In the genomic region with DNA sequence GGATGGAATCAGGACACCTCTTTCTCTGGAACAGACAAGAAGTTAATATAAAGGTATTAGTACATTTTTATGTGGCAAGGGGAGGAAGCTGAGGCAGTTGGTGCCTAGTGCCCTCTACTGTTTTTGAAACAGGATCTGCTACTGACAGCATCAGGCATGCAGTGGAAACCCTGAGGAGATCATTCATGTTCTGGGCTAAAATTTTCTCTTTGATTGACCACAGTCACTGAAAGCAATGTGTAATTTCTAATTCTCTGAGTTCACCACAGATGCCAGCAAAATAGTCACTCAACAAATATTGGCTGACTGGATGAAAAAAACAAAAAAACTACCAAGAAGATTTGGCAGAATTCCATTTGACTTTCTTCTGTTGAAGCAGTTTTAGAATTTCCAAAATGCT, we compare ENCODE assay signal across 8 cellular contexts.
A peak's percentile ranks its signal among the peaks of the same experiment; 100 is the strongest.
DNase-seq lines count a peak whose midpoint lies in the region; ATAC-seq, FAIRE-seq and TF ChIP-seq lines count a peak whose summit lies in the region.
"Not testable (repeated sequence)": the region's sequence is repeated elsewhere in the genome, so short reads cannot be mapped to it uniquely, and the experiment has no call there.

No MANE protein-coding gene starts in this region.

- not testable (repeated sequence) for H3K27me3 Mint-ChIP-seq in naive thymus-derived CD8-positive, alpha-beta T cell

- BruUV-seq in A673 (replicated peaks; lab: Mats Ljungman, UMichigan); IMR-90 (replicated peaks; lab: Mats Ljungman, UMichigan): not testable (repeated sequence)

- not testable (repeated sequence) for H3K27ac ChIP-seq in A673 (ENCODE audit: low read depth, low read length, poor library complexity, severe bottlenecking); IMR-90 (ENCODE audit: insufficient read depth, low read length); WERI-Rb-1; cardiac muscle cell

- not testable (repeated sequence) for H4K8ac ChIP-seq in IMR-90 (ENCODE audit: low read depth in 2 of 2, low read length in 2 of 2)

- H2BK120ac ChIP-seq in IMR-90 (ENCODE audit: low read depth, low read length): not testable (repeated sequence)

- not testable (repeated sequence) for H3K4ac ChIP-seq in IMR-90 (ENCODE audit: low read depth, low read length)

- H3K4me3 ChIP-seq in A673 (ENCODE audit: low read depth, low read length, poor library complexity, severe bottlenecking); IMR-90 (ENCODE audit: insufficient read depth, low read depth, low read length); WERI-Rb-1 (ENCODE audit: low read depth, low read length); bronchial epithelial cell (ENCODE audit: low read depth, low read length); cardiac muscle cell: not testable (repeated sequence)

- H3K4me1 ChIP-seq in A673 (ENCODE audit: insufficient read depth, low read length, poor library complexity, severe bottlenecking); IMR-90 (ENCODE audit: control insufficient read depth, insufficient read depth, low read length); cardiac muscle cell (ENCODE audit: low read depth): not testable (repeated sequence)

- POLR2A ChIA-PET in A673 (lab: Charles Lee; ENCODE audit: low non-redundant PET); IMR-90 (lab: Charles Lee; ENCODE audit: unreplicated experiment); naive thymus-derived CD8-positive, alpha-beta T cell (lab: Charles Lee): not testable (repeated sequence)

- not testable (repeated sequence) for H3K36me3 Mint-ChIP-seq in naive thymus-derived CD8-positive, alpha-beta T cell

- H3K4me3 Mint-ChIP-seq in naive thymus-derived CD8-positive, alpha-beta T cell: not testable (repeated sequence)

- peak; percentile 44 for TF ChIP-seq CTCF in A673 (conservative IDR thresholded peaks at IDR 0.05; ENCODE audit: low read depth, low read length)
- TF ChIP-seq CTCF in IMR-90 (conservative IDR thresholded peaks at IDR 0.05; ENCODE audit: low read depth, low read length): peak; percentile 57
- TF ChIP-seq CTCF in WERI-Rb-1 (IDR thresholded peaks at IDR 0.05; ENCODE audit: low read depth, low read length): peak; percentile 51; the same call in 1 of the 2 replicates
- peak; percentile 54 for TF ChIP-seq CTCF in bronchial epithelial cell (IDR thresholded peaks at IDR 0.05; ENCODE audit: insufficient read depth, low read length, severe bottlenecking)
- TF ChIP-seq CTCF in cardiac muscle cell (IDR thresholded peaks at IDR 0.05; ENCODE audit: low read depth, low read length): peak; percentile 50

- DNase-seq in A673 (ENCODE audit: low spot score): peak; percentile 17
- DNase-seq in EH (ENCODE audit: low read depth): peak; percentile 65
- DNase-seq in IMR-90: peak; percentile 56
- peak; percentile 69 for DNase-seq in NCI-H526 treated with DMSO at 0.1 percent for 48 hours (lab: John Stamatoyannopoulos, UW)
- DNase-seq in WERI-Rb-1: peak; percentile 18
- DNase-seq in bronchial epithelial cell (ENCODE audit: low read depth): peak; percentile 61
- DNase-seq in cardiac muscle cell (ENCODE audit: low read depth in 1 of 2, low spot score in 1 of 2): peak; percentile 24 to 66
- DNase-seq in naive thymus-derived CD8-positive, alpha-beta T cell: peak in 3 of 10 donors; percentile 9 to 24 (median 14)

- H2AK9ac ChIP-seq in IMR-90 (replicated peaks; ENCODE audit: low read depth, low read length, poor library complexity): not testable (repeated sequence)

- H2BK15ac ChIP-seq in IMR-90 (ENCODE audit: low read depth, low read length): not testable (repeated sequence)

- H3K27me3 ChIP-seq in A673 (replicated peaks; ENCODE audit: insufficient read depth, low read depth, low read length, poor library complexity); WERI-Rb-1 (ENCODE audit: insufficient read depth, low read depth, severe bottlenecking); bronchial epithelial cell (ENCODE audit: control insufficient read depth, insufficient read depth, low read length); cardiac muscle cell: not testable (repeated sequence)
- H3K27me3 ChIP-seq in IMR-90 (ENCODE audit: control insufficient read depth, insufficient read depth, low read length): peaks cover 13% of the 10 kb centered on the region; the same call in 1 of the 2 replicates

- H3K36me3 ChIP-seq in A673 (ENCODE audit: insufficient read depth, low read length, poor library complexity, severe bottlenecking); IMR-90 (ENCODE audit: control insufficient read depth, insufficient read depth, low read length); WERI-Rb-1; bronchial epithelial cell (ENCODE audit: control insufficient read depth, insufficient read depth, low read length); cardiac muscle cell: not testable (repeated sequence)

- dilution Hi-C loops in IMR-90 (cut with HindIII; ENCODE audit: low sequenced_read_pairs, unreplicated experiment): not testable (repeated sequence)

- not testable (repeated sequence) for H3K9me3 Mint-ChIP-seq in naive thymus-derived CD8-positive, alpha-beta T cell

- H3K4me1 Mint-ChIP-seq in naive thymus-derived CD8-positive, alpha-beta T cell: peaks cover 14 to 34% (median 17%) of the 10 kb centered on the region in 4 donors

- H2AK5ac ChIP-seq in IMR-90 (ENCODE audit: low read depth, low read length): not testable (repeated sequence)

- not testable (repeated sequence) for H4K5ac ChIP-seq in IMR-90 (ENCODE audit: low read depth, low read length)

- CTCF ChIA-PET in A673 (lab: Charles Lee) (interaction anchor here (0.5 kb wide), 1 partner anchor 313 kb away, joined by 5 read pairs; no protein-coding TSS in a partner anchor), IMR-90 (lab: Yijun Ruan, JAX) (interaction anchor here (0.6 to 1.1 kb wide), 2 partner anchors 12 to 111 kb away, joined by 3 to 4 read pairs; no protein-coding TSS in a partner anchor)

- intact Hi-C loops in A673 (cut with micrococcal nuclease; ENCODE audit: unreplicated experiment): not testable (repeated sequence)
- intact Hi-C loops in IMR-90 (cut with micrococcal nuclease): loop anchor here (1.0 to 5.0 kb wide), 2 partner anchors 61 to 78 kb away; no protein-coding TSS in a partner anchor

- TF ChIP-seq POLR2A in IMR-90 (IDR thresholded peaks at IDR 0.05; ENCODE audit: low read depth, low read length): not testable (repeated sequence)

- not testable (repeated sequence) for H3K56ac ChIP-seq in IMR-90 (ENCODE audit: extremely low read depth, insufficient read depth, low read length)

- not testable (repeated sequence) for H3K79me1 ChIP-seq in IMR-90 (ENCODE audit: low read depth in 1 of 2, low read length in 2 of 2)

- H3K27ac Mint-ChIP-seq in naive thymus-derived CD8-positive, alpha-beta T cell: peak overlapping the region in 2 of 10 donors; percentile 6 to 11

- not testable (repeated sequence) for H3K14ac ChIP-seq in IMR-90 (replicated peaks; ENCODE audit: low read depth, low read length)

- H4K20me1 ChIP-seq in IMR-90 (ENCODE audit: insufficient read depth, low read length): not testable (repeated sequence)

- not testable (repeated sequence) for H4K91ac ChIP-seq in IMR-90 (ENCODE audit: insufficient read depth, low read depth, low read length)

- not testable (repeated sequence) for H3K9me3 ChIP-seq in A673 (ENCODE audit: low read depth, low read length, poor library complexity, severe bottlenecking); IMR-90 (ENCODE audit: control insufficient read depth, insufficient read depth, low read length); WERI-Rb-1 (ENCODE audit: severe bottlenecking); cardiac muscle cell (ENCODE audit: low read depth)

- not testable (repeated sequence) for H3K4me2 ChIP-seq in IMR-90 (ENCODE audit: low read depth, low read length)

- not testable (repeated sequence) for H2BK20ac ChIP-seq in IMR-90 (ENCODE audit: low read depth, low read length)

- not testable (repeated sequence) for H3K9ac ChIP-seq in IMR-90 (ENCODE audit: low read depth, low read length)

- H3K18ac ChIP-seq in IMR-90 (ENCODE audit: low read depth, low read length): not testable (repeated sequence)

- not testable (repeated sequence) for H3K9me1 ChIP-seq in IMR-90 (ENCODE audit: insufficient read depth, low read length)

- not testable (repeated sequence) for FAIRE-seq in bronchial epithelial cell (lab: Jason Lieb, UNC)

- H2BK5ac ChIP-seq in IMR-90 (ENCODE audit: low read depth, low read length, poor library complexity, severe bottlenecking): not testable (repeated sequence)

- not testable (repeated sequence) for H3K23ac ChIP-seq in IMR-90 (ENCODE audit: low read depth, low read length)

- in situ Hi-C loops in IMR-90 (cut with MboI; ENCODE audit: low sequenced_read_pairs): loop anchor here (5.0 to 25.0 kb wide), 2 partner anchors 63 to 268 kb away; no protein-coding TSS in a partner anchor

- peak; percentile 64 for TF ChIP-seq RAD21 in IMR-90 (IDR thresholded peaks at IDR 0.05; ENCODE audit: low read length)

- ATAC-seq in IMR-90 (ENCODE audit: low read depth): peak; percentile 87
- ATAC-seq in naive thymus-derived CD8-positive, alpha-beta T cell: peak; percentile 47 to 60

- not testable (repeated sequence) for H2AFZ ChIP-seq in IMR-90 (replicated peaks; ENCODE audit: low read length, poor library complexity)

TF ChIP-seq in IMR-90, 13 proteins besides CTCF, POLR2A, EP300 and RAD21:
- peak; percentile 52 for TF ChIP-seq SMC3 (IDR thresholded peaks at IDR 0.05; ENCODE audit: low read depth, low read length)
- peak; percentile 57; the same call in 1 of the 2 replicates for TF ChIP-seq MXI1 (IDR thresholded peaks at IDR 0.05; ENCODE audit: borderline replicate concordance, low read depth, low read length)
